ENCODE assay signal across 9 cellular contexts in the genomic region with DNA sequence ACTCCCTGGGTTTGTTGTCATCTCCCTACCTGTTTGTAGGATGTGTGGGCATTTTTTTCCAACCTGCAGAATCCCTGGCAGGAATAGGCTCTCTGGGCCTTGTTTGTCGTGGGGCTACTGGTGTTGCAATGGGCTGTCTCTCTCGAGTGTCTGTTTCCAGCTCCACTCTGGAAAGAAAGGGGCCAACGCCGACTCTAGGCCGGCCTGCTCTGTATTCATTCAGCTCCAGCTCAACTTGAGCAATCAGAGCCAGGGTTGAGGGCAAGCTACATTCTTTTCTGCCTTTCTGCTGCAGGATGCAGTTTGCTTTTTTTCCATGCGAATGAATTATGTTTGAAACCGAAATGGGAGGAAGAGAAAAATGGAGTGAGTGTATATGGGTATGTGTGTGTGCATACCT. TPM values are rescaled to one million over a fixed set of nuclear protein-coding genes. Genes with fewer than 3 reads are reported as not detected.
DNase-seq lines count a peak whose midpoint lies in the region; ATAC-seq and TF ChIP-seq lines count a peak whose summit lies in the region.
"Had no signal": no experiment of that assay in that cellular context is flagged by ENCODE, and none has a peak within 500 bp of the region (broad histone marks: within the 10 kb centered on the region; RNA-seq: fewer than 3 reads in every experiment).

No MANE protein-coding gene starts in this region.

- no peak overlapping the region for H4K8ac ChIP-seq in IMR-90 (ENCODE audit: low read depth in 2 of 2, low read length in 2 of 2)

- peak overlapping the region; percentile 78 for H3K4me2 ChIP-seq in IMR-90 (ENCODE audit: low read depth, low read length)

- WGBS in IMR-90 (ENCODE audit: extremely low coverage in 2 of 2, insufficient read length in 1 of 2), 2 experiments: 0% methylated on average over 1 of the region's 7 CpGs; no CpG with 5 or more reads in 1 of the 2 experiments

- POLR2A ChIA-PET in IMR-90 (lab: Charles Lee; ENCODE audit: unreplicated experiment): interaction anchor here (0.9 to 1.2 kb wide), 2 partner anchors 9 to 11 kb away, joined by 4 to 6 read pairs; no protein-coding TSS in a partner anchor

- no TSS peak for BruUV-seq in IMR-90 (replicated peaks; lab: Mats Ljungman, UMichigan)

- ATAC-seq in IMR-90 (ENCODE audit: low read depth) (peak; percentile 13; the same call in 1 of the 2 replicates), GM18502 (IDR thresholded peaks at IDR 0.05; ENCODE audit: poor library complexity, unreplicated experiment) (no peak), GM19023 (IDR thresholded peaks at IDR 0.05; ENCODE audit: unreplicated experiment) (no peak)

- CTCF ChIA-PET in IMR-90 (lab: Yijun Ruan, JAX): interaction anchor here (0.6 to 1.2 kb wide), 2 partner anchors 123 to 298 kb away, joined by 3 to 4 read pairs; no protein-coding TSS in a partner anchor

- H2AFZ ChIP-seq in IMR-90 (replicated peaks; ENCODE audit: low read length, poor library complexity): peak overlapping the region; percentile 59

- peaks cover 42% of the 10 kb centered on the region for H3K9me1 ChIP-seq in IMR-90 (ENCODE audit: insufficient read depth, low read length)

- H2BK5ac ChIP-seq in IMR-90 (ENCODE audit: low read depth, low read length, poor library complexity, severe bottlenecking): peak overlapping the region; percentile 15

- peaks cover 25% of the 10 kb centered on the region for H3K36me3 ChIP-seq in IMR-90 (ENCODE audit: control insufficient read depth, insufficient read depth, low read length)

- no peak overlapping the region for H4K91ac ChIP-seq in IMR-90 (ENCODE audit: insufficient read depth, low read depth, low read length)

- no peak overlapping the region for H2BK120ac ChIP-seq in IMR-90 (ENCODE audit: low read depth, low read length)

- TF ChIP-seq CTCF in IMR-90 (conservative IDR thresholded peaks at IDR 0.05; ENCODE audit: low read depth, low read length) (no peak), coronary artery (IDR thresholded peaks at IDR 0.05) (no peak)

- TF ChIP-seq POLR2A in IMR-90 (IDR thresholded peaks at IDR 0.05; ENCODE audit: low read depth, low read length): no peak

- H3K18ac ChIP-seq in IMR-90 (ENCODE audit: low read depth, low read length): no peak overlapping the region

- in situ Hi-C loops in IMR-90 (cut with MboI; ENCODE audit: low sequenced_read_pairs): no loop called here

- H2BK15ac ChIP-seq in IMR-90 (ENCODE audit: low read depth, low read length): no peak overlapping the region

- peak overlapping the region; percentile 77 for H3K23ac ChIP-seq in IMR-90 (ENCODE audit: low read depth, low read length)

- H3K9ac ChIP-seq in IMR-90 (ENCODE audit: low read depth, low read length): peak overlapping the region; percentile 60

- intact Hi-C loops in IMR-90 (cut with micrococcal nuclease): loop anchor here (1.0 kb wide), 1 partner anchor 58 kb away; no protein-coding TSS in a partner anchor

- H3K4me3 ChIP-seq in IMR-90 (ENCODE audit: insufficient read depth, low read depth, low read length): peak overlapping the region; percentile 58
- peak overlapping the region; percentile 89 for H3K4me3 ChIP-seq in coronary artery

- H4K20me1 ChIP-seq in IMR-90 (ENCODE audit: insufficient read depth, low read length): peaks cover 64% of the 10 kb centered on the region

- DNase-seq in IMR-90: peak; percentile 59
- DNase-seq in coronary artery (ENCODE audit: low spot score): peak; percentile 77
- DNase-seq in medulla oblongata (ENCODE audit: extremely low spot score): peak; percentile 47
- DNase-seq in NCI-H82 treated with DMSO at 0.1 percent for 48 hours (lab: John Stamatoyannopoulos, UW; ENCODE audit: unreplicated experiment): no peak
- no peak for DNase-seq in activated naive CD4-positive, alpha-beta T cell (lab: John Stamatoyannopoulos, UW)
- DNase-seq: KG1 had no signal

- H3K9me3 ChIP-seq in IMR-90 (ENCODE audit: control insufficient read depth, insufficient read depth, low read length): no peaks in the 10 kb centered on the region

- peaks cover 29% of the 10 kb centered on the region for H3K4me1 ChIP-seq in IMR-90 (ENCODE audit: control insufficient read depth, insufficient read depth, low read length)

- H2BK20ac ChIP-seq in IMR-90 (ENCODE audit: low read depth, low read length): no peak overlapping the region

- TF ChIP-seq RAD21 in IMR-90 (IDR thresholded peaks at IDR 0.05; ENCODE audit: low read length): no peak

- peak overlapping the region; percentile 74 for H3K14ac ChIP-seq in IMR-90 (replicated peaks; ENCODE audit: low read depth, low read length)

- H4K5ac ChIP-seq in IMR-90 (ENCODE audit: low read depth, low read length): no peak overlapping the region

- peaks cover 18 to 64% of the 10 kb centered on the region in 2 experiments for H3K79me1 ChIP-seq in IMR-90 (ENCODE audit: low read depth in 1 of 2, low read length in 2 of 2)

- no peak overlapping the region for H2AK5ac ChIP-seq in IMR-90 (ENCODE audit: low read depth, low read length)

- H3K27ac ChIP-seq in IMR-90 (ENCODE audit: insufficient read depth, low read length): peak overlapping the region; percentile 16; the same call in 1 of the 2 replicates
- H3K27ac ChIP-seq in coronary artery: peak overlapping the region in 1 of 2 donors; percentile 94
- H3K27ac ChIP-seq in temporal lobe (ENCODE audit: low read depth, low read length): peak overlapping the region; percentile 58

- H2AK9ac ChIP-seq in IMR-90 (replicated peaks; ENCODE audit: low read depth, low read length, poor library complexity): peak overlapping the region; percentile 92

- dilution Hi-C loops in IMR-90 (cut with HindIII; ENCODE audit: low sequenced_read_pairs, unreplicated experiment): no loop called here

- H3K4ac ChIP-seq in IMR-90 (ENCODE audit: low read depth, low read length): peak overlapping the region; percentile 27; the same call in 1 of the 2 replicates

- no peaks in the 10 kb centered on the region for H3K27me3 ChIP-seq in IMR-90 (ENCODE audit: control insufficient read depth, insufficient read depth, low read length)

- no peak overlapping the region for H3K56ac ChIP-seq in IMR-90 (ENCODE audit: extremely low read depth, insufficient read depth, low read length)

TF ChIP-seq in IMR-90, 13 proteins besides CTCF, POLR2A, EP300 and RAD21:
- TF ChIP-seq CEBPB (IDR thresholded peaks at IDR 0.05; ENCODE audit: low read depth, low read length) (peak; percentile 82), CHD1 (IDR thresholded peaks at IDR 0.05; ENCODE audit: low read depth, low read length) (no peak)

RNA-seq across cellular contexts. Expression of gene JDP2, which starts 2.3 kb away (rescaled TPM):
- total RNA-seq in IMR-90 (2012; rRNA removed) (35.7 and 38.9 TPM in 2 replicates), temporal lobe (3.2 TPM)
- 38.4 and 39.7 TPM in 2 replicates for polyA plus RNA-seq in IMR-90 (2012; rRNA removed)
- 47.8 and 52.8 TPM in 2 replicates for polyA plus RNA-seq in IMR-90 (2012; cell fraction: cytosol; rRNA removed)
- 18.7 and 32.8 TPM in 2 replicates for polyA plus RNA-seq in IMR-90 (2012; cell fraction: nucleus; rRNA removed; ENCODE audit: low replicate concordance)

Comparison
In these comparisons a context has a peak if more than half of its experiments do, and no peak if none do; other contexts are left out.
1. DNase-seq: peak in IMR-90 (single experiment), coronary artery (single experiment) and medulla oblongata (single experiment); none in NCI-H82 treated with DMSO at 0.1 percent for 48 hours (single experiment) and activated naive CD4-positive, alpha-beta T cell (0 of 4).